In genomic region chr1:113812661-113813135, GRCh38 we compare ENCODE assay signal across 8 cellular contexts. TPM values are rescaled to one million over a fixed set of nuclear protein-coding genes. Genes with fewer than 3 reads are reported as not detected.
DNase-seq lines count a peak whose midpoint lies in the region; ATAC-seq and TF ChIP-seq lines count a peak whose summit lies in the region.

No MANE protein-coding gene starts in this region.

- H3K27ac ChIP-seq in CD4-positive, alpha-beta memory T cell (ENCODE audit: low read depth, low read length), result peak overlapping the region; percentile 93
- H3K27ac ChIP-seq in breast epithelium (peak overlapping the region; percentile 93 to 96), lower lobe of right lung (peak overlapping the region; percentile 97)

- POLR2A ChIA-PET in CD4-positive, alpha-beta memory T cell (lab: Charles Lee; ENCODE audit: partially characterized antibody), result interaction anchor here (0.5 to 3.6 kb wide), 36 partner anchors 9 to 1097 kb away, joined by 3 to 77 read pairs (median 5); partner anchors contain the start of genes AP4B1, CSDE1, DCLRE1B and HIPK1

- H3K4me1 Mint-ChIP-seq in CD4-positive, alpha-beta memory T cell, result peaks cover 19 to 38% (median 26%) of the 10 kb centered on the region in 4 donors
- peaks cover 13% of the 10 kb centered on the region for H3K4me1 Mint-ChIP-seq in type B pancreatic cell (ENCODE audit: unreplicated experiment)

- TF ChIP-seq POLR2A in breast epithelium (IDR thresholded peaks at IDR 0.05), result no peak

- peak overlapping the region; percentile 96 to 100 (median 99) for H3K4me3 Mint-ChIP-seq in CD4-positive, alpha-beta memory T cell
- peak overlapping the region; percentile 100 for H3K4me3 Mint-ChIP-seq in type B pancreatic cell

- CTCF ChIA-PET in CD4-positive, alpha-beta memory T cell (lab: Charles Lee; ENCODE audit: partially characterized antibody), result interaction anchor here (1.0 to 3.1 kb wide), 9 partner anchors 14 to 740 kb away, joined by 3 to 31 read pairs (median 7); partner anchors contain the start of genes DCLRE1B, HIPK1, LRIG2 and PHTF1

- intact Hi-C loops in CD4-positive, alpha-beta memory T cell (cut with micrococcal nuclease), result loop anchor here (1.0 to 10.0 kb wide), 15 partner anchors 29 to 1190 kb away; partner anchors contain the start of genes BCAS2, CSDE1, DCLRE1B and HIPK1
- intact Hi-C loops in breast epithelium (cut with DNase I; ENCODE audit: low total_unique reads), result no loop called here
- intact Hi-C loops in lower lobe of right lung (cut with DNase I), result no loop called here

- peaks cover 36% of the 10 kb centered on the region for H3K4me1 ChIP-seq in CD4-positive, alpha-beta memory T cell (ENCODE audit: insufficient read depth, low read length)
- H3K4me1 ChIP-seq in breast epithelium (no peaks in the 10 kb centered on the region), lower lobe of right lung (peaks cover 31% of the 10 kb centered on the region)

- no peaks in the 10 kb centered on the region for H3K36me3 ChIP-seq in CD4-positive, alpha-beta memory T cell (ENCODE audit: insufficient read depth, low read length)
- no peaks in the 10 kb centered on the region for H3K36me3 ChIP-seq in breast epithelium
- H3K36me3 ChIP-seq in lower lobe of right lung, result no peaks in the 10 kb centered on the region

- H3K4me3 ChIP-seq in CD4-positive, alpha-beta memory T cell (ENCODE audit: low read length in 2 of 2), result peak overlapping the region; percentile 45 to 97
- H3K4me3 ChIP-seq in LNCaP clone FGC (ENCODE audit: low read depth, low read length) (peak overlapping the region; percentile 97), breast epithelium (peak overlapping the region; percentile 72 to 86 (median 84)), lower lobe of right lung (peak overlapping the region; percentile 91)

- DNase-seq in CD4-positive, alpha-beta memory T cell, result peak in 1 of 5 donors; percentile 60
- DNase-seq in LNCaP clone FGC (ENCODE audit: low read depth) (no peak), breast epithelium (ENCODE audit: low spot score in 2 of 2) (no peak), lower lobe of right lung (no peak), type B pancreatic cell (ENCODE audit: extremely low spot score, unreplicated experiment) (no peak)
- no peak for DNase-seq in stimulated activated CD4-positive, alpha-beta T cell treated with anti-CD3 and anti-CD28 coated beads, Interleukin-4, amount 100 ng/mL, for 1 hour

- H3K27ac Mint-ChIP-seq in CD4-positive, alpha-beta memory T cell, result peak overlapping the region; percentile 96 to 100 (median 99)
- peak overlapping the region; percentile 98 for H3K27ac Mint-ChIP-seq in type B pancreatic cell

- TF ChIP-seq CTCF in LNCaP clone FGC (IDR thresholded peaks at IDR 0.05; ENCODE audit: control insufficient read depth, extremely low read depth, insufficient read depth) (no peak), breast epithelium (IDR thresholded peaks at IDR 0.05) (no peak), lower lobe of right lung (IDR thresholded peaks at IDR 0.05) (no peak), type B pancreatic cell (conservative IDR thresholded peaks at IDR 0.05) (peak; percentile 36)

- peaks cover 15 to 32% of the 10 kb centered on the region in 2 donors for H3K36me3 Mint-ChIP-seq in CD4-positive, alpha-beta memory T cell
- peaks cover 6% of the 10 kb centered on the region for H3K36me3 Mint-ChIP-seq in type B pancreatic cell

- H3K9me3 Mint-ChIP-seq in CD4-positive, alpha-beta memory T cell, result peaks cover 0 to 3% (median 0%) of the 10 kb centered on the region in 8 donors
- H3K9me3 Mint-ChIP-seq in type B pancreatic cell, result no peaks in the 10 kb centered on the region

- no peaks in the 10 kb centered on the region for H3K27me3 Mint-ChIP-seq in CD4-positive, alpha-beta memory T cell
- H3K27me3 Mint-ChIP-seq in type B pancreatic cell, result no peaks in the 10 kb centered on the region

- ATAC-seq in lower lobe of right lung, result no peak
- no peak for ATAC-seq in GM19035 (IDR thresholded peaks at IDR 0.05; ENCODE audit: unreplicated experiment)
- no peak for ATAC-seq in GM19328 (IDR thresholded peaks at IDR 0.05; ENCODE audit: unreplicated experiment)

- H3K9me3 ChIP-seq in CD4-positive, alpha-beta memory T cell (ENCODE audit: control insufficient read depth in 1 of 2, low read length in 2 of 2), result no peaks in the 10 kb centered on the region
- no peaks in the 10 kb centered on the region for H3K9me3 ChIP-seq in breast epithelium
- H3K9me3 ChIP-seq in lower lobe of right lung, result no peaks in the 10 kb centered on the region

- H3K27me3 ChIP-seq in CD4-positive, alpha-beta memory T cell (ENCODE audit: insufficient read depth, low read length), result no peaks in the 10 kb centered on the region
- H3K27me3 ChIP-seq in breast epithelium, result no peaks in the 10 kb centered on the region
- no peaks in the 10 kb centered on the region for H3K27me3 ChIP-seq in lower lobe of right lung (ENCODE audit: low read depth)

RNA-seq across cellular contexts. Expression of gene RSBN1, which starts 0.4 kb away (rescaled TPM):
- 10 to 100 TPM; 58.7 to 60.2 TPM for total RNA-seq in CD4-positive, alpha-beta memory T cell
- polyA plus RNA-seq in CD4-positive, alpha-beta memory T cell, result 10 to 100 TPM; 41.1 to 52.0 TPM
- total RNA-seq in breast epithelium (10 to 100 TPM; 25.1 to 41.3 (median 28.2) TPM), lower lobe of right lung (21.0 TPM), type B pancreatic cell (ENCODE audit: low replicate concordance) (18.8 and 21.2 TPM in 2 replicates)

RNA-seq across cellular contexts. Expression of gene PHTF1, which starts 53.4 kb away (rescaled TPM):
- 1 to 10 TPM; 8.7 to 9.8 TPM for total RNA-seq in CD4-positive, alpha-beta memory T cell
- 1 to 10 TPM; 7.2 to 9.5 TPM for polyA plus RNA-seq in CD4-positive, alpha-beta memory T cell
- total RNA-seq in breast epithelium (10 to 100 TPM; 13.8 to 18.4 (median 16.4) TPM), lower lobe of right lung (18.3 TPM), type B pancreatic cell (ENCODE audit: low replicate concordance) (17.7 and 27.1 TPM in 2 replicates)

RNA-seq across cellular contexts. Expression of gene PTPN22, which starts 58.8 kb away (rescaled TPM):
- total RNA-seq in CD4-positive, alpha-beta memory T cell, result 10 to 100 TPM; 32.2 to 33.7 TPM
- polyA plus RNA-seq in CD4-positive, alpha-beta memory T cell, result 10 to 100 TPM; 38.1 to 66.1 TPM
- total RNA-seq in breast epithelium (1 to 10 TPM; 3.4 to 7.2 (median 3.6) TPM), lower lobe of right lung (14.1 TPM), type B pancreatic cell (ENCODE audit: low replicate concordance) (not detected in 2 replicates)
